In genomic region chr17:55417411-55418268, GRCh38 we compare ENCODE assay signal across 17 cellular contexts. TPM values are rescaled to one million over a fixed set of nuclear protein-coding genes. Genes with fewer than 3 reads are reported as not detected.
A peak's percentile ranks its signal among the peaks of the same experiment; 100 is the strongest.
DNase-seq lines count a peak whose midpoint lies in the region; ATAC-seq and TF ChIP-seq lines count a peak whose summit lies in the region.
"Had no signal": no experiment of that assay in that cellular context is flagged by ENCODE, and none has a peak within 500 bp of the region (broad histone marks: within the 10 kb centered on the region; RNA-seq: fewer than 3 reads in every experiment).

No MANE protein-coding gene starts in this region.

- H3K36me3 ChIP-seq in lower lobe of right lung (peaks cover 9% of the 10 kb centered on the region), right atrium auricular region (peaks cover 14% of the 10 kb centered on the region)

- H3K27me3 ChIP-seq in lower lobe of right lung (ENCODE audit: low read depth), result no peaks in the 10 kb centered on the region
- H3K27me3 ChIP-seq in right atrium auricular region, result no peaks in the 10 kb centered on the region
- H3K27me3 ChIP-seq: foreskin keratinocyte, suprapubic skin had no signal

- peaks cover 68% of the 10 kb centered on the region for H3K4me1 Mint-ChIP-seq in stimulated activated naive CD8-positive, alpha-beta T cell treated with anti-CD3 and anti-CD28 coated beads, Interleukin-15, Interleukin-2, amounts not matched to agents 100 ng/mL and 50 ng/mL, for 24 hours (ENCODE audit: low read depth)
- H3K4me1 Mint-ChIP-seq in activated CD8-positive, alpha-beta T cell treated with anti-CD3 and anti-CD28 coated beads, Interleukin-2, amount 10 ng/mL, durations not matched to agents 7 days and 5 days (ENCODE audit: low read depth), result peaks cover 72% of the 10 kb centered on the region
- H3K4me1 Mint-ChIP-seq in memory B cell, result peaks cover 38% of the 10 kb centered on the region

- peaks cover 42% of the 10 kb centered on the region for H3K36me3 Mint-ChIP-seq in stimulated activated naive CD8-positive, alpha-beta T cell treated with anti-CD3 and anti-CD28 coated beads, Interleukin-15, Interleukin-2, amounts not matched to agents 100 ng/mL and 50 ng/mL, for 24 hours (ENCODE audit: low read depth)
- H3K36me3 Mint-ChIP-seq in activated CD8-positive, alpha-beta T cell treated with anti-CD3 and anti-CD28 coated beads, Interleukin-2, amount 10 ng/mL, durations not matched to agents 7 days and 5 days (ENCODE audit: low read depth), result peaks cover 67% of the 10 kb centered on the region
- peaks cover 12% of the 10 kb centered on the region for H3K36me3 Mint-ChIP-seq in memory B cell

- H3K27me3 Mint-ChIP-seq in stimulated activated naive CD8-positive, alpha-beta T cell treated with anti-CD3 and anti-CD28 coated beads, Interleukin-15, Interleukin-2, amounts not matched to agents 100 ng/mL and 50 ng/mL, for 24 hours, result no peaks in the 10 kb centered on the region
- H3K27me3 Mint-ChIP-seq in activated CD8-positive, alpha-beta T cell treated with anti-CD3 and anti-CD28 coated beads, Interleukin-2, amount 10 ng/mL, durations not matched to agents 7 days and 5 days (ENCODE audit: low read depth), result no peaks in the 10 kb centered on the region
- H3K27me3 Mint-ChIP-seq in memory B cell, result no peaks in the 10 kb centered on the region

- H3K9me3 Mint-ChIP-seq in stimulated activated naive CD8-positive, alpha-beta T cell treated with anti-CD3 and anti-CD28 coated beads, Interleukin-15, Interleukin-2, amounts not matched to agents 100 ng/mL and 50 ng/mL, for 24 hours, result no peaks in the 10 kb centered on the region
- peaks cover 5% of the 10 kb centered on the region for H3K9me3 Mint-ChIP-seq in activated CD8-positive, alpha-beta T cell treated with anti-CD3 and anti-CD28 coated beads, Interleukin-2, amount 10 ng/mL, durations not matched to agents 7 days and 5 days (ENCODE audit: insufficient read depth)
- H3K9me3 Mint-ChIP-seq in memory B cell, result no peaks in the 10 kb centered on the region

- intact Hi-C loops in lower lobe of right lung (cut with DNase I), result no loop called here

- H3K9me3 ChIP-seq in lower lobe of right lung, result no peaks in the 10 kb centered on the region
- no peaks in the 10 kb centered on the region for H3K9me3 ChIP-seq in right atrium auricular region
- H3K9me3 ChIP-seq: psoas muscle, suprapubic skin had no signal

- no peak for DNase-seq in stimulated activated naive CD8-positive, alpha-beta T cell treated with anti-CD3 and anti-CD28 coated beads, Interleukin-15, Interleukin-2, amounts not matched to agents 100 U/mL and 50 U/mL, for 24 hours
- DNase-seq in activated CD8-positive, alpha-beta T cell treated with anti-CD3 and anti-CD28 coated beads, Interleukin-2, amount 10 ng/mL, durations not matched to agents 7 days and 5 days, result no peak
- DNase-seq in memory B cell (ENCODE audit: low spot score in 2 of 2) (no peak), DMS 273 (lab: John Stamatoyannopoulos, UW; ENCODE audit: unreplicated experiment) (no peak), lower lobe of right lung (no peak), NCI-H510A (lab: John Stamatoyannopoulos, UW) (no peak), right atrium auricular region (ENCODE audit: low spot score) (no peak)
- DNase-seq: activated T-cell treated with anti-CD3 and anti-CD28 coated beads, Interleukin-2, amount 50 U/mL, for 48 hours; anterior cingulate cortex; DMS 273 treated with DMSO at 0.1 percent for 48 hours; foreskin keratinocyte; left ventricle myocardium superior; NCI-H2081; NCI-H510A treated with DMSO at 0.1 percent for 48 hours; psoas muscle had no signal

- no peak overlapping the region for H3K4me3 Mint-ChIP-seq in stimulated activated naive CD8-positive, alpha-beta T cell treated with anti-CD3 and anti-CD28 coated beads, Interleukin-15, Interleukin-2, amounts not matched to agents 100 ng/mL and 50 ng/mL, for 24 hours
- no peak overlapping the region for H3K4me3 Mint-ChIP-seq in activated CD8-positive, alpha-beta T cell treated with anti-CD3 and anti-CD28 coated beads, Interleukin-2, amount 10 ng/mL, durations not matched to agents 7 days and 5 days
- H3K4me3 Mint-ChIP-seq in memory B cell, result no peak overlapping the region

- peak overlapping the region; percentile 24 for H3K27ac Mint-ChIP-seq in stimulated activated naive CD8-positive, alpha-beta T cell treated with anti-CD3 and anti-CD28 coated beads, Interleukin-15, Interleukin-2, amounts not matched to agents 100 ng/mL and 50 ng/mL, for 24 hours
- H3K27ac Mint-ChIP-seq in activated CD8-positive, alpha-beta T cell treated with anti-CD3 and anti-CD28 coated beads, Interleukin-2, amount 10 ng/mL, durations not matched to agents 7 days and 5 days, result peak overlapping the region; percentile 47
- peak overlapping the region; percentile 36 for H3K27ac Mint-ChIP-seq in memory B cell

- CTCF ChIA-PET in activated CD8-positive, alpha-beta T cell treated with anti-CD3 and anti-CD28 coated beads, Interleukin-2, amount 10 ng/mL, durations not matched to agents 7 days and 5 days (lab: Charles Lee), result interaction anchor here (1.0 to 1.7 kb wide), 4 partner anchors 12 to 333 kb away, joined by 3 to 6 read pairs (median 4); partner anchors contain the start of gene PCTP

- TF ChIP-seq CTCF in lower lobe of right lung (IDR thresholded peaks at IDR 0.05) (no peak), right atrium auricular region (IDR thresholded peaks at IDR 0.05) (no peak)

- POLR2A ChIA-PET in activated CD8-positive, alpha-beta T cell treated with anti-CD3 and anti-CD28 coated beads, Interleukin-2, amount 10 ng/mL, durations not matched to agents 7 days and 5 days (lab: Charles Lee), result no interaction called here

- H3K4me1 ChIP-seq in lower lobe of right lung (peaks cover 29% of the 10 kb centered on the region), right atrium auricular region (peaks cover 0 to 48% of the 10 kb centered on the region in 2 donors)

- H3K4me3 ChIP-seq in lower lobe of right lung (no peak overlapping the region), right atrium auricular region (no peak overlapping the region)
- H3K4me3 ChIP-seq: psoas muscle, suprapubic skin had no signal

- H3K27ac ChIP-seq in lower lobe of right lung (no peak overlapping the region), right atrium auricular region (peak overlapping the region in 1 of 2 donors; percentile 73)
- H3K27ac ChIP-seq: foreskin keratinocyte, psoas muscle, suprapubic skin had no signal

- no peak for ATAC-seq in stimulated activated naive CD8-positive, alpha-beta T cell treated with anti-CD3 and anti-CD28 coated beads, Interleukin-15, Interleukin-2, amounts not matched to agents 100 U/mL and 50 U/mL, for 24 hours
- ATAC-seq in activated CD8-positive, alpha-beta T cell treated with anti-CD3 and anti-CD28 coated beads, Interleukin-2, amount 10 ng/mL, durations not matched to agents 7 days and 5 days, result no peak
- ATAC-seq in memory B cell (ENCODE audit: low read depth) (no peak), lower lobe of right lung (no peak)
- ATAC-seq: foreskin keratinocyte, left ventricle myocardium superior, psoas muscle had no signal

RNA-seq across cellular contexts. Expression of gene MMD, which starts 4.0 kb away (rescaled TPM):
- 10 to 100 TPM; 39.4 to 41.3 TPM for total RNA-seq in activated CD8-positive, alpha-beta T cell treated with anti-CD3 and anti-CD28 coated beads, Interleukin-2, amount 10 ng/mL, durations not matched to agents 7 days and 5 days
- total RNA-seq in lower lobe of right lung (23.1 TPM), right atrium auricular region (10 to 100 TPM; 12.5 to 17.5 TPM)
